In genomic region chr20:50163570-50164317, GRCh38 we compare ENCODE assay signal across 8 cellular contexts. TPM values are rescaled to one million over a fixed set of nuclear protein-coding genes. Genes with fewer than 3 reads are reported as not detected.
DNase-seq lines count a peak whose midpoint lies in the region; ATAC-seq, FAIRE-seq and TF ChIP-seq lines count a peak whose summit lies in the region.
"Had no signal": no experiment of that assay in that cellular context is flagged by ENCODE, and none has a peak within 500 bp of the region (broad histone marks: within the 10 kb centered on the region; RNA-seq: fewer than 3 reads in every experiment).

No MANE protein-coding gene starts in this region.

- H3K9ac ChIP-seq in astrocyte (ENCODE audit: low read length) = peak overlapping the region; percentile 15

- FAIRE-seq in HTR-8/SVneo (lab: Jason Lieb, UNC) (peak; percentile 40), astrocyte (lab: Jason Lieb, UNC) (no peak)

- H3K9me3 Mint-ChIP-seq in astrocyte (ENCODE audit: unreplicated experiment) = peaks cover 2% of the 10 kb centered on the region

- TF ChIP-seq CTCF in astrocyte (IDR thresholded peaks at IDR 0.05; ENCODE audit: insufficient read depth, low read depth, low read length) (no peak), tibial artery (IDR thresholded peaks at IDR 0.05) (no peak)

- peak overlapping the region; percentile 86 for H3K27ac Mint-ChIP-seq in astrocyte (ENCODE audit: unreplicated experiment)

- H4K20me1 ChIP-seq in astrocyte (ENCODE audit: insufficient read depth, low read length) = no peaks in the 10 kb centered on the region

- H3K27ac ChIP-seq in astrocyte (ENCODE audit: low read depth, low read length) (peak overlapping the region; percentile 1), tibial artery (peak overlapping the region; percentile 6 to 15)

- H3K4me1 ChIP-seq in astrocyte (ENCODE audit: insufficient read depth, low read length) (peaks cover 24% of the 10 kb centered on the region), tibial artery (peaks cover 0 to 20% (median 10%) of the 10 kb centered on the region in 4 donors)

- ATAC-seq in HG02973 (IDR thresholded peaks at IDR 0.05; ENCODE audit: unreplicated experiment) = no peak
- no peak for ATAC-seq in HG03460 (IDR thresholded peaks at IDR 0.05; ENCODE audit: unreplicated experiment)

- DNase-seq in HTR-8/SVneo (ENCODE audit: insufficient read length, low spot score) = no peak
- peak; percentile 35 for DNase-seq in astrocyte (ENCODE audit: low read depth)
- DNase-seq in islet precursor cell = peak; percentile 78
- peak in 1 of 2 donors; percentile 58 for DNase-seq in tibial artery
- no peak for DNase-seq in GM19240 (ENCODE audit: insufficient read length, low spot score)
- DNase-seq: amniotic stem cell had no signal

- H3K36me3 ChIP-seq in astrocyte (ENCODE audit: insufficient read depth, low read length) = no peaks in the 10 kb centered on the region
- H3K36me3 ChIP-seq in tibial artery = no peaks in the 10 kb centered on the region

- intact Hi-C loops in tibial artery (cut with DNase I; ENCODE audit: low total_unique reads) = no loop called here

- no peaks in the 10 kb centered on the region for H3K79me2 ChIP-seq in astrocyte (ENCODE audit: insufficient read depth, low read length)

- no peak overlapping the region for H3K4me3 Mint-ChIP-seq in astrocyte (ENCODE audit: unreplicated experiment)

- no peaks in the 10 kb centered on the region for H3K27me3 Mint-ChIP-seq in astrocyte (ENCODE audit: low read depth, unreplicated experiment)

- H3K4me2 ChIP-seq in astrocyte (ENCODE audit: low read length) = peak overlapping the region; percentile 18

- H3K4me1 Mint-ChIP-seq in astrocyte (ENCODE audit: low read depth, unreplicated experiment) = peaks cover 24% of the 10 kb centered on the region

- peaks cover 1% of the 10 kb centered on the region for H3K36me3 Mint-ChIP-seq in astrocyte (ENCODE audit: low read depth, unreplicated experiment)

- H3K9me3 ChIP-seq in astrocyte (ENCODE audit: insufficient read depth, low read depth, low read length) (no peaks in the 10 kb centered on the region), tibial artery (no peaks in the 10 kb centered on the region)

- H2AFZ ChIP-seq in astrocyte (ENCODE audit: low read depth, low read length) = peak overlapping the region; percentile 48

- H3K4me3 ChIP-seq in astrocyte (ENCODE audit: insufficient read depth, low read depth, low read length) (no peak overlapping the region), tibial artery (no peak overlapping the region)

- H3K27me3 ChIP-seq in astrocyte (ENCODE audit: insufficient read depth, low read length) (no peaks in the 10 kb centered on the region), tibial artery (no peaks in the 10 kb centered on the region)

RNA-seq across cellular contexts. Expression of gene PEDS1, which starts 10.2 kb away (rescaled TPM):
- total RNA-seq in astrocyte = 41.6 and 44.1 TPM in 2 replicates

RNA-seq across cellular contexts. Expression of gene CEBPB, which starts 26.9 kb away (rescaled TPM):
- 33.8 and 34.6 TPM in 2 replicates for total RNA-seq in astrocyte

RNA-seq across cellular contexts. Expression of gene UBE2V1, which starts 50.8 kb away (rescaled TPM):
- 136 and 139 TPM in 2 replicates for total RNA-seq in astrocyte

Comparison
In these comparisons a context has a peak if more than half of its experiments do, and no peak if none do; other contexts are left out.
1. DNase-seq: peak in astrocyte (single experiment) and islet precursor cell (single experiment); none in HTR-8/SVneo (single experiment) and GM19240 (single experiment).